ENCODE assay signal across 9 cellular contexts in the genomic region with DNA sequence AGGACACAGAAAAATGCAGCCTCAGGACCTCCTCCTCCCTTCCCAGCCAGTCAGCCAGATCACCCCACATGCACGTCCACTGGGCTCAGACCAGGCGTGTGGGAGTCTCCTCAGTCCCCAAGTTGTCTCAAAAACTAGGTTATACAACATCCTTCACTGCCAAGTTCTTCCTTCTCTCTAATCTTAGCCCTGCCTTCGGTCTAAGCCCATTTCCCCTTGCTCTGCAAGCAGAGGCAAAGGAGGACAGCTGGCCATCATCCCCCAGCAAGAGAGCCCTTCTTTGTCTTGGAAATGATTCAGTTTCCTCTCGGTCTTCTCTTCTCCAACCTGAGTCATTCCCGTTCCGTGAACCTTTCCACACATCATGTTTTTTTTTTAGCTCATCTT. TPM values are rescaled to one million over a fixed set of nuclear protein-coding genes. Genes with fewer than 3 reads are reported as not detected.
DNase-seq lines count a peak whose midpoint lies in the region; ATAC-seq and TF ChIP-seq lines count a peak whose summit lies in the region.
"Had no signal": no experiment of that assay in that cellular context is flagged by ENCODE, and none has a peak within 500 bp of the region (broad histone marks: within the 10 kb centered on the region; RNA-seq: fewer than 3 reads in every experiment).

No MANE protein-coding gene starts in this region.

- no peaks in the 10 kb centered on the region for H3K79me2 ChIP-seq in smooth muscle cell (ENCODE audit: low read depth)

- peaks cover 15% of the 10 kb centered on the region for H3K27me3 Mint-ChIP-seq in endothelial cell (ENCODE audit: unreplicated experiment)

- no peaks in the 10 kb centered on the region for H3F3A ChIP-seq in smooth muscle cell (ENCODE audit: low read depth)

- H3K4me2 ChIP-seq in smooth muscle cell, result no peak overlapping the region

- TF ChIP-seq CTCF in endothelial cell (IDR thresholded peaks at IDR 0.05; ENCODE audit: unreplicated experiment) (no peak), spleen (IDR thresholded peaks at IDR 0.05 in 8 of 11, conservative IDR thresholded peaks at IDR 0.05 in 3 of 11) (no peak), smooth muscle cell (IDR thresholded peaks at IDR 0.05; ENCODE audit: borderline replicate concordance, insufficient read depth, poor library complexity, severe bottlenecking) (no peak)

- H3K27ac Mint-ChIP-seq in endothelial cell (ENCODE audit: unreplicated experiment), result peak overlapping the region; percentile 37
- H3K27ac Mint-ChIP-seq: activated CD4-positive, alpha-beta T cell treated with anti-CD3 and anti-CD28 coated beads, Interleukin-2, amount 10 ng/mL, durations not matched to agents 7 days and 5 days had no signal

- H3K27ac ChIP-seq in spleen, result peak overlapping the region in 5 of 8 donors; percentile 29 to 59 (median 46)
- no peak overlapping the region for H3K27ac ChIP-seq in smooth muscle cell (ENCODE audit: low read depth)

- peaks cover 4% of the 10 kb centered on the region for H3K36me3 Mint-ChIP-seq in endothelial cell (ENCODE audit: low read depth, unreplicated experiment)

- H3K9me3 ChIP-seq in spleen (no peaks in the 10 kb centered on the region), smooth muscle cell (replicated peaks; ENCODE audit: low read depth) (no peaks in the 10 kb centered on the region)

- H4K20me1 ChIP-seq in smooth muscle cell (ENCODE audit: low read depth), result no peaks in the 10 kb centered on the region

- peak; percentile 61 for DNase-seq in M059J (ENCODE audit: low read depth)
- no peak for DNase-seq in endothelial cell (ENCODE audit: low spot score)
- DNase-seq in spleen, result no peak
- no peak for DNase-seq in pons (ENCODE audit: low spot score)
- no peak for DNase-seq in smooth muscle cell (lab: John Stamatoyannopoulos, UW; ENCODE audit: unreplicated experiment)
- no peak for DNase-seq in SHP77 treated with DMSO at 0.1 percent for 48 hours (lab: John Stamatoyannopoulos, UW)
- DNase-seq: activated CD4-positive, alpha-beta T cell treated with anti-CD3 and anti-CD28 coated beads, Interleukin-2, amount 10 ng/mL, durations not matched to agents 7 days and 5 days; NCI-H187 had no signal

- WGBS in spleen, 5 donors, result 10 to 27% (median 19%) methylated on average over 6 of the region's 6 CpGs
- WGBS in smooth muscle cell (ENCODE audit: low lambda C conversion rate), result 25% methylated on average over 6 of the region's 6 CpGs

- H3K4me1 ChIP-seq in spleen, result peaks cover 0 to 31% (median 17%) of the 10 kb centered on the region in 6 donors
- peaks cover 8% of the 10 kb centered on the region for H3K4me1 ChIP-seq in smooth muscle cell (ENCODE audit: low read depth)

- H3K9ac ChIP-seq in smooth muscle cell (ENCODE audit: low read depth), result no peak overlapping the region

- peak overlapping the region; percentile 18 for H3K4me3 Mint-ChIP-seq in endothelial cell (ENCODE audit: unreplicated experiment)
- H3K4me3 Mint-ChIP-seq: activated CD4-positive, alpha-beta T cell treated with anti-CD3 and anti-CD28 coated beads, Interleukin-2, amount 10 ng/mL, durations not matched to agents 7 days and 5 days had no signal

- peaks cover 40% of the 10 kb centered on the region for H3K4me1 Mint-ChIP-seq in endothelial cell (ENCODE audit: unreplicated experiment)
- H3K4me1 Mint-ChIP-seq: activated CD4-positive, alpha-beta T cell treated with anti-CD3 and anti-CD28 coated beads, Interleukin-2, amount 10 ng/mL, durations not matched to agents 7 days and 5 days had no signal

- peak; percentile 18 for ATAC-seq in GM21447 (IDR thresholded peaks at IDR 0.05; ENCODE audit: unreplicated experiment)

- intact Hi-C loops in spleen (cut with DNase I; ENCODE audit: low total_unique reads), result no loop called here

- H3K9me3 Mint-ChIP-seq in endothelial cell (ENCODE audit: unreplicated experiment), result no peaks in the 10 kb centered on the region
- H3K9me3 Mint-ChIP-seq: activated CD4-positive, alpha-beta T cell treated with anti-CD3 and anti-CD28 coated beads, Interleukin-2, amount 10 ng/mL, durations not matched to agents 7 days and 5 days had no signal

- H3K27me3 ChIP-seq in spleen (replicated peaks in 1 of 7), result peaks cover 0 to 12% (median 0%) of the 10 kb centered on the region in 7 donors
- peaks cover 42% of the 10 kb centered on the region for H3K27me3 ChIP-seq in smooth muscle cell (ENCODE audit: low read depth)

- no peak for TF ChIP-seq POLR2A in spleen (IDR thresholded peaks at IDR 0.05)

- H3K4me3 ChIP-seq in spleen (peak overlapping the region in 1 of 8 donors; percentile 32), smooth muscle cell (no peak overlapping the region)

- no peak overlapping the region for H2AFZ ChIP-seq in smooth muscle cell (ENCODE audit: low read depth)

- H3K36me3 ChIP-seq in spleen (no peaks in the 10 kb centered on the region), smooth muscle cell (ENCODE audit: low read depth) (no peaks in the 10 kb centered on the region)

RNA-seq across cellular contexts. Expression of a gene that starts 14.0 kb away (rescaled TPM):
- 12.1 and 21.2 TPM in 2 replicates for total RNA-seq in M059J (2014; rRNA removed; shearing (Covaris generic))
- total RNA-seq in endothelial cell (ENCODE audit: unreplicated experiment) (17.0 TPM), spleen (10 to 100 TPM; 29.0 to 61.2 (median 46.5) TPM), smooth muscle cell (1.2 TPM in 1 of 2 replicates, not detected in the other)
- polyA plus RNA-seq in spleen (10 to 100 TPM; 12.7 to 24.2 (median 15.9) TPM), smooth muscle cell (2.0 and 2.8 TPM in 2 replicates)

RNA-seq across cellular contexts. Expression of a gene that starts 26.3 kb away (rescaled TPM):
- total RNA-seq in M059J (2014; rRNA removed; shearing (Covaris generic)), result not detected in 2 replicates
- total RNA-seq in endothelial cell (ENCODE audit: unreplicated experiment), result 8.6 TPM
- total RNA-seq in spleen, result 1 to 10 TPM in 2 of 7 donors, under 1 TPM in 2, not detected in 3; 0.43 to 1.5 (median 1.0) TPM
- 1 to 10 TPM in 2 of 3 donors, under 1 TPM in 1; 0.47 to 2.1 (median 2.0) TPM for polyA plus RNA-seq in spleen
- not detected in 2 replicates for total RNA-seq in smooth muscle cell
- polyA plus RNA-seq in smooth muscle cell, result not detected in 2 replicates

RNA-seq across cellular contexts. Expression of a gene that starts 36.4 kb away (rescaled TPM):
- total RNA-seq in M059J (2014; rRNA removed; shearing (Covaris generic)), result 0.74 and 0.99 TPM in 2 replicates
- total RNA-seq in endothelial cell (ENCODE audit: unreplicated experiment), result 490 TPM
- total RNA-seq in spleen, result 10 to 100 TPM; 16.2 to 49.2 (median 29.2) TPM
- polyA plus RNA-seq in spleen, result 10 to 100 TPM; 14.3 to 30.9 (median 18.0) TPM
- 0.31 and 0.76 TPM in 2 replicates for total RNA-seq in smooth muscle cell
- polyA plus RNA-seq in smooth muscle cell, result 0.94 and 1.5 TPM in 2 replicates

RNA-seq across cellular contexts. Expression of a gene that starts 52.0 kb away (rescaled TPM):
- 29.9 and 43.4 TPM in 2 replicates for total RNA-seq in M059J (2014; rRNA removed; shearing (Covaris generic))
- total RNA-seq in endothelial cell (ENCODE audit: unreplicated experiment) (4.3 TPM), spleen (1 to 10 TPM in 5 of 7 donors, under 1 TPM in 2; 0.34 to 2.6 (median 1.6) TPM), smooth muscle cell (6.1 and 12.2 TPM in 2 replicates)
- polyA plus RNA-seq in spleen (1 to 10 TPM; 2.6 to 4.8 (median 3.6) TPM), smooth muscle cell (7.4 and 9.2 TPM in 2 replicates)

RNA-seq across cellular contexts. Expression of a gene that starts 52.2 kb away (rescaled TPM):
- total RNA-seq in M059J (2014; rRNA removed; shearing (Covaris generic)), result 14.9 and 18.0 TPM in 2 replicates
- total RNA-seq in endothelial cell (ENCODE audit: unreplicated experiment) (11.4 TPM), spleen (10 to 100 TPM in 6 of 7 donors, 1 to 10 TPM in 1; 8.9 to 15.3 (median 14.0) TPM), smooth muscle cell (12.5 and 14.1 TPM in 2 replicates)
- polyA plus RNA-seq in spleen (1 to 10 TPM; 4.7 to 6.5 (median 5.9) TPM), smooth muscle cell (9.7 and 11.5 TPM in 2 replicates)
